Comparison of ENCODE assay signal across 16 cellular contexts in genomic region chr6:88449770-88450169, GRCh38.
"Had no signal": no experiment of that assay in that cellular context is flagged by ENCODE, and none has a peak within 500 bp of the region (broad histone marks: within the 10 kb centered on the region; RNA-seq: fewer than 3 reads in every experiment).

No MANE protein-coding gene starts in this region.

- H3K9me3 Mint-ChIP-seq: activated CD4-positive, alpha-beta T cell treated with anti-CD3 and anti-CD28 coated beads, Interleukin-2, amount 10 ng/mL, durations not matched to agents 24 days and 14 days; activated naive CD4-positive, alpha-beta T cell treated with anti-CD3 and anti-CD28 coated beads for 36 hours; activated T-cell treated with anti-CD3 and anti-CD28 coated beads, Interleukin-2, amount 50 U/mL, for 24 hours; activated T-helper 2 cell treated with anti-CD3 and anti-CD28 coated beads, Interferon-gamma antibody, Interleukin-2, Interleukin-4, amounts not matched to agents 10 μg/mL and 5 μg/mL and 100 μg/mL, durations not matched to agents 14 hours and 24 hours and 36 hours; stimulated activated effector memory CD8-positive, alpha-beta T cell treated with anti-CD3 and anti-CD28 coated beads, Interleukin-12 subunit alpha, Interleukin-12 subunit beta, amount 100 ng/mL, for 72 hours had no signal

- H3K4me3 Mint-ChIP-seq: activated CD4-positive, alpha-beta T cell treated with anti-CD3 and anti-CD28 coated beads, Interleukin-2, amount 10 ng/mL, durations not matched to agents 24 days and 14 days; activated CD8-positive, alpha-beta T cell treated with anti-CD3 and anti-CD28 coated beads, Interleukin-2, amount 10 ng/mL, durations not matched to agents 7 days and 5 days; activated naive CD4-positive, alpha-beta T cell treated with anti-CD3 and anti-CD28 coated beads for 36 hours; activated T-cell treated with anti-CD3 and anti-CD28 coated beads, Interleukin-2, amount 50 U/mL, for 24 hours; natural killer cell; stimulated activated effector memory CD8-positive, alpha-beta T cell treated with anti-CD3 and anti-CD28 coated beads, Interleukin-12 subunit alpha, Interleukin-12 subunit beta, amount 100 ng/mL, for 72 hours had no signal

- H2AFZ ChIP-seq: hepatocyte, parathyroid adenoma had no signal

- H3K79me2 ChIP-seq: hepatocyte, parathyroid adenoma had no signal

- ATAC-seq: activated CD8-positive, alpha-beta T cell treated with anti-CD3 and anti-CD28 coated beads, Interleukin-2, amount 10 ng/mL, durations not matched to agents 7 days and 5 days; natural killer cell; sciatic nerve; stimulated activated effector memory CD8-positive, alpha-beta T cell treated with anti-CD3 and anti-CD28 coated beads, Interleukin-12 subunit alpha, Interleukin-12 subunit beta, amount 100 ng/mL, for 72 hours had no signal

- H3K4me3 ChIP-seq: ascending aorta, coronary artery, hepatocyte, stomach had no signal

- H3K9ac ChIP-seq: parathyroid adenoma had no signal

- H3K4me2 ChIP-seq: hepatocyte had no signal

- H3K9me3 ChIP-seq: ascending aorta, stomach had no signal

- H3K27me3 ChIP-seq: ascending aorta, hepatocyte, stomach had no signal

- H3K27ac Mint-ChIP-seq: activated CD4-positive, alpha-beta T cell treated with anti-CD3 and anti-CD28 coated beads, Interleukin-2, amount 10 ng/mL, durations not matched to agents 24 days and 14 days; activated CD8-positive, alpha-beta T cell treated with anti-CD3 and anti-CD28 coated beads, Interleukin-2, amount 10 ng/mL, durations not matched to agents 7 days and 5 days; activated naive CD4-positive, alpha-beta T cell treated with anti-CD3 and anti-CD28 coated beads for 36 hours; activated T-cell treated with anti-CD3 and anti-CD28 coated beads, Interleukin-2, amount 50 U/mL, for 24 hours; activated T-helper 2 cell treated with anti-CD3 and anti-CD28 coated beads, Interferon-gamma antibody, Interleukin-2, Interleukin-4, amounts not matched to agents 10 μg/mL and 5 μg/mL and 100 μg/mL, durations not matched to agents 14 hours and 24 hours and 36 hours; natural killer cell; stimulated activated effector memory CD8-positive, alpha-beta T cell treated with anti-CD3 and anti-CD28 coated beads, Interleukin-12 subunit alpha, Interleukin-12 subunit beta, amount 100 ng/mL, for 72 hours had no signal

- H3K36me3 ChIP-seq: ascending aorta, stomach had no signal

- H3K27me3 Mint-ChIP-seq: activated CD4-positive, alpha-beta T cell treated with anti-CD3 and anti-CD28 coated beads, Interleukin-2, amount 10 ng/mL, durations not matched to agents 24 days and 14 days; activated T-cell treated with anti-CD3 and anti-CD28 coated beads, Interleukin-2, amount 50 U/mL, for 24 hours had no signal

- H3K4me1 Mint-ChIP-seq: activated CD4-positive, alpha-beta T cell treated with anti-CD3 and anti-CD28 coated beads, Interleukin-2, amount 10 ng/mL, durations not matched to agents 24 days and 14 days; natural killer cell; stimulated activated effector memory CD8-positive, alpha-beta T cell treated with anti-CD3 and anti-CD28 coated beads, Interleukin-12 subunit alpha, Interleukin-12 subunit beta, amount 100 ng/mL, for 72 hours had no signal

- H3K27ac ChIP-seq: ascending aorta, coronary artery, hepatocyte, parathyroid adenoma, stomach had no signal

- DNase-seq: activated CD4-positive, alpha-beta T cell treated with anti-CD3 and anti-CD28 coated beads, Interleukin-2, amount 10 ng/mL, durations not matched to agents 24 days and 14 days; activated CD8-positive, alpha-beta T cell treated with anti-CD3 and anti-CD28 coated beads, Interleukin-2, amount 10 ng/mL, durations not matched to agents 7 days and 5 days; activated naive CD4-positive, alpha-beta T cell treated with anti-CD3 and anti-CD28 coated beads for 36 hours; activated T-cell treated with anti-CD3 and anti-CD28 coated beads, Interleukin-2, amount 50 U/mL, for 24 hours; erythroblast; natural killer cell; stimulated activated CD4-positive, alpha-beta T cell treated with anti-CD3 and anti-CD28 coated beads, Interleukin-4, amount 100 ng/mL, for 24 hours; stomach; trophoblast cell had no signal

- H3K4me1 ChIP-seq: ascending aorta, parathyroid adenoma, stomach had no signal

- H3K36me3 Mint-ChIP-seq: natural killer cell; stimulated activated effector memory CD8-positive, alpha-beta T cell treated with anti-CD3 and anti-CD28 coated beads, Interleukin-12 subunit alpha, Interleukin-12 subunit beta, amount 100 ng/mL, for 72 hours had no signal
